ENCODE assay signal across 21 cellular contexts in the genomic region with DNA sequence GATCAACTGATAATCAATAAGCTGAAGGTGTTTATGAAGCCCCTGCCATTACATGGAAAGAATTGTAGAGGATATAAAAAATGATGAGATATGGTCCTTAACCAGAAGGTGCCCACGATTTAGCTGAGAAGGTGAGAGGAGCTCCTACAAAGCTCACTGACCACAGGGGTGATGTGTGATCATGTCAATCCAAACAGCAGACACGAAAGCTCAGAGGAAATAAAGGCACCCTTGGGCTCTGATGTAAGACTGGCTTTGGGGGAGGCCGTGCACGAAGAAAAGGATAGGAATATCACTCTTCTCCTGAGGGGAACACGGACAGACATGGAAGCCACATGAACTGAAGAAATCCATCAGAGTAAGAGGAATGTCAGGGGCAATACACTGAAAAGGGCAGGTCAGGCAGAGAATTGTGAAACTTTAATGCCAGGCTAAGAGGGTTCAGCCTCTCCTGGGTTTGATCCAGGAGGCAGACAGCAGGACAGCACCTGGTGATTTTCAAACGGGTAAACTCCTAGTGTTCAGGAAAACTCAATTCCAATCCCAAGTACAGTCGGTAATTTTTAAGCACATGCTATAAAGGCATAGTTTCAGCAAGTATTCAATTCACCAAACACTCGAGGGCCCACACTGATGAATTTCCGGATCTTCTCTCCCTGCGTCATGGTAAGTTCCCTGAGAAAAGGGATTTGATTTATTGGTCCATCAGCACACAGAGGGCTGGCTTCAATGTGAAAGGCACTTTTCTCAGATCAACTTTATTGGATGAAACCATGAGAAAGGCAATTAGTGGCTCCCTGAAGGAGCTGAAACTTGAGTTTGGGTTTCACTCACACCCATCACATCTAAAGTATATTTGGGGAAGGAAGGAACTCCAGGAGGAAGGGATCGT.
"Had no signal": no experiment of that assay in that cellular context is flagged by ENCODE, and none has a peak within 500 bp of the region (broad histone marks: within the 10 kb centered on the region; RNA-seq: fewer than 3 reads in every experiment).

No MANE protein-coding gene starts in this region.

- DNase-seq: activated B cell treated with CpG ODN at 0.5 μM for 24 hours; activated CD4-positive, alpha-beta memory T cell treated with anti-CD3 and anti-CD28 coated beads for 36 hours; activated CD4-positive, alpha-beta T cell treated with anti-CD3 and anti-CD28 coated beads for 4 hours; activated CD8-positive, alpha-beta memory T cell treated with anti-CD3 and anti-CD28 coated beads, Interleukin-2, amount 10 ng/mL, durations not matched to agents 7 days and 5 days; activated naive CD4-positive, alpha-beta T cell treated with anti-CD3 and anti-CD28 coated beads, Interleukin-2, amount 10 ng/mL, durations not matched to agents 7 days and 5 days; activated naive CD8-positive, alpha-beta T cell treated with anti-CD3 and anti-CD28 coated beads, Interleukin-2, amount 50 U/mL, for 24 hours; activated T-cell treated with anti-CD3 and anti-CD28 coated beads, Interleukin-2, amount 50 U/mL, for 1 hour; aorta; effector CD8-positive, alpha-beta T cell; gastrocnemius medialis; head of caudate nucleus; left ventricle myocardium inferior; mucosa of descending colon; naive thymus-derived CD4-positive, alpha-beta T cell; stimulated activated naive B cell treated with anti-CD40 and anti-IgM and Interleukin-4, amounts not matched to agents 10 μg/mL and 1 μg/mL and 100 μg/mL, for 72 hours; T-helper 9 cell; upper lobe of left lung had no signal

- FAIRE-seq: keratinocyte had no signal

- H3K36me3 ChIP-seq: gastrocnemius medialis, neutrophil, thoracic aorta, upper lobe of left lung had no signal

- ATAC-seq: activated CD8-positive, alpha-beta memory T cell treated with anti-CD3 and anti-CD28 coated beads, Interleukin-2, amount 10 ng/mL, durations not matched to agents 7 days and 5 days; activated naive CD8-positive, alpha-beta T cell treated with anti-CD3 and anti-CD28 coated beads, Interleukin-2, amount 50 U/mL, for 24 hours; esophagus mucosa; gastrocnemius medialis; mucosa of descending colon; naive thymus-derived CD4-positive, alpha-beta T cell; stimulated activated naive B cell treated with anti-CD40 and anti-IgM and Interleukin-4, amounts not matched to agents 10 μg/mL and 1 μg/mL and 100 μg/mL, for 72 hours had no signal

- H3K27ac ChIP-seq: gastrocnemius medialis, left ventricle myocardium inferior, neutrophil, thoracic aorta, upper lobe of left lung had no signal

- H3K4me3 ChIP-seq: gastrocnemius medialis, left ventricle myocardium inferior, mucosa of descending colon, thoracic aorta, upper lobe of left lung had no signal

- H3K27me3 ChIP-seq: gastrocnemius medialis, upper lobe of left lung had no signal

- H3K4me1 ChIP-seq: gastrocnemius medialis, left ventricle myocardium inferior, upper lobe of left lung had no signal
